In the genomic region with DNA sequence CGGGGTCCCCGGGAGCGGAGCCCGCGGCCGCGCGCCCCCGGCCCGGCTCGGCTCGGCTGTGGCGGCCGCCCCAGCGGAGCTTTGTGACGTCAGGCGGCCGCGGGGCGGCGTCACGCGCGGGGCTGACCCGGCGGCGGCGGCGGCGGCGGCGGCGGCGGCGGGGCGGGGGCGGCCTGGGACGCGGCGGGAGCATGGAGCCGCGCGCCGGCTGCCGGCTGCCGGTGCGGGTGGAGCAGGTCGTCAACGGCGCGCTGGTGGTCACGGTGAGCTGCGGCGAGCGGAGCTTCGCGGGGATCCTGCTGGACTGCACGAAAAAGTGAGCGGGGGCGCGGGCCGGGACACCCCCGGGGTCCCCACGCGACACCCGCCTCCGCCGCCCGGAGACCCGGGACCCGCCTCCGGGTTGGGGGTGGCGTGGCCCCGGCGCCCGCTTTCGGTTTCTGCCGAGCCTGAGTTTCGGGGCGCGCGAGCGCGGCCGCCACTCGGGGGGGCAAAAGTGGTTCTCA, we compare ENCODE assay signal across 8 cellular contexts. TPM values are rescaled to one million over a fixed set of nuclear protein-coding genes. Genes with fewer than 3 reads are reported as not detected.
DNase-seq lines count a peak whose midpoint lies in the region; ATAC-seq, FAIRE-seq and TF ChIP-seq lines count a peak whose summit lies in the region.

A gene (plus strand): TSS at position 165 of the 506 bp plus-strand sequence. CDS start 27 bp downstream, at position 192.

- DNase-seq in T-helper 2 cell = peak; percentile 32 to 60 (median 53)
- DNase-seq in keratinocyte (ENCODE audit: low read depth, low spot score) = no peak
- peak in 3 of 4 experiments; percentile 22 to 31 (median 26) for DNase-seq in stimulated activated CD4-positive, alpha-beta T cell treated with anti-CD3 and anti-CD28 coated beads, Interleukin-1b, Interleukin-23, amount 100 ng/mL, for 24 hours (ENCODE audit: low read depth in 4 of 4, low spot score in 1 of 4)
- DNase-seq in NCI-H2029 (lab: John Stamatoyannopoulos, UW) = no peak
- DNase-seq in 8988T = no peak

- peak within 1 kb of the TSS; percentile 40 to 80 (median 73) for H3K4me3 ChIP-seq in keratinocyte (ENCODE audit: control insufficient read depth in 2 of 3, extremely low read depth in 1 of 3, insufficient read depth in 2 of 3, low read depth in 1 of 3, low read length in 3 of 3)

- no peaks in the 10 kb centered on the region for H3K9me1 ChIP-seq in keratinocyte (ENCODE audit: control insufficient read depth, extremely low read depth, insufficient read depth, low read length)

- H3K27ac Mint-ChIP-seq in brain = peak within 1 kb of the TSS; percentile 86 to 97 (median 95)

- no peak for FAIRE-seq in keratinocyte (lab: Jason Lieb, UNC)

- dilution Hi-C loops in keratinocyte (cut with MboI; ENCODE audit: extremely low pct_ligation_motif_present, low sequenced_read_pairs) = no loop called here

- H3K9ac ChIP-seq in keratinocyte (ENCODE audit: control insufficient read depth, extremely low read depth, insufficient read depth, low read length) = peak within 1 kb of the TSS; percentile 84

- no peaks in the 10 kb centered on the region for H3K36me3 Mint-ChIP-seq in brain

- peak within 1 kb of the TSS; percentile 61 for H3K27ac ChIP-seq in keratinocyte (ENCODE audit: control insufficient read depth, insufficient read depth, low read length)

- H3K9me3 Mint-ChIP-seq in brain = peaks cover 0 to 5% (median 0%) of the 10 kb centered on the region in 5 experiments

- peaks cover 37% of the 10 kb centered on the region for H3K4me1 Mint-ChIP-seq in brain

- H3K36me3 ChIP-seq in keratinocyte (ENCODE audit: control insufficient read depth in 2 of 2, extremely low read depth in 1 of 2, insufficient read depth in 2 of 2, low read length in 2 of 2) = peaks cover 0 to 3% of the 10 kb centered on the region in 2 experiments

- H3K4me1 ChIP-seq in keratinocyte (ENCODE audit: control insufficient read depth, extremely low read depth, insufficient read depth, low read length) = peaks cover 9% of the 10 kb centered on the region

- no peaks in the 10 kb centered on the region for H3K27me3 ChIP-seq in keratinocyte (ENCODE audit: control insufficient read depth, extremely low read depth, insufficient read depth, low read length)

- H3K4me3 Mint-ChIP-seq in brain = peak within 1 kb of the TSS; percentile 89 to 92 (median 90)

- peaks cover 30% of the 10 kb centered on the region for H3K79me2 ChIP-seq in keratinocyte (ENCODE audit: control insufficient read depth, insufficient read depth, low read length)

- H3K9me3 ChIP-seq in keratinocyte (ENCODE audit: control insufficient read depth, low read depth, low read length) = no peaks in the 10 kb centered on the region

- peaks cover 3% of the 10 kb centered on the region for H3K27me3 Mint-ChIP-seq in brain

- H2AFZ ChIP-seq in keratinocyte (ENCODE audit: control insufficient read depth, low read length) = peak within 1 kb of the TSS; percentile 40

- ATAC-seq in GM18861 (IDR thresholded peaks at IDR 0.05; ENCODE audit: unreplicated experiment) (peak; percentile 34), HG02973 (IDR thresholded peaks at IDR 0.05; ENCODE audit: unreplicated experiment) (peak; percentile 29)

- TF ChIP-seq CTCF in brain (conservative IDR thresholded peaks at IDR 0.05) (no peak), keratinocyte (optimal IDR thresholded peaks at IDR 0.05 in 1 of 3, IDR thresholded peaks at IDR 0.05 in 1 of 3, conservative IDR thresholded peaks at IDR 0.05 in 1 of 3; ENCODE audit: extremely low read depth in 1 of 3, insufficient read depth in 2 of 3, low read length in 3 of 3) (no peak)

- H3K4me2 ChIP-seq in keratinocyte (ENCODE audit: control insufficient read depth, extremely low read depth, insufficient read depth, low read depth, low read length) = peak within 1 kb of the TSS; percentile 90

- peaks cover 3% of the 10 kb centered on the region for H4K20me1 ChIP-seq in keratinocyte (ENCODE audit: control insufficient read depth, extremely low read depth, insufficient read depth, low read length)

RNA-seq across cellular contexts. Expression of the gene that starts here (rescaled TPM):
- 16.0 TPM for polyA plus RNA-seq in brain (ENCODE audit: insufficient read depth, low read depth, low replicate concordance)
- 3.1 to 6.5 TPM (median 3.8 TPM) in 3 replicates for polyA plus RNA-seq in keratinocyte
- polyA plus RNA-seq in keratinocyte (2011; ENCODE audit: low read depth) = 4.3 TPM
- polyA plus RNA-seq in keratinocyte (2011; cell fraction: cytosol; rRNA removed) = 2.2 and 5.8 TPM in 2 replicates
- 6.3 and 9.1 TPM in 2 replicates for polyA plus RNA-seq in keratinocyte (2011; cell fraction: nucleus; rRNA removed)
- polyA plus RNA-seq in keratinocyte (2012; ENCODE audit: low replicate concordance) = 8.8 and 10.9 TPM in 2 replicates
- 1.8 to 2.5 TPM (median 2.1 TPM) in 3 replicates for polyA minus RNA-seq in keratinocyte
- 20.3 TPM for polyA minus RNA-seq in keratinocyte (2011; cell fraction: cytosol; rRNA and poly(A)+ RNA removed)
- polyA minus RNA-seq in keratinocyte (2011; cell fraction: nucleus; rRNA and poly(A)+ RNA removed) = 7.9 and 10.7 TPM in 2 replicates

Comparison
In these comparisons a context has a peak if more than half of its experiments do, and no peak if none do; other contexts are left out.
1. DNase-seq: peak in T-helper 2 cell (5 of 5) and stimulated activated CD4-positive, alpha-beta T cell treated with anti-CD3 and anti-CD28 coated beads, Interleukin-1b, Interleukin-23, amount 100 ng/mL, for 24 hours (3 of 4); none in keratinocyte (single experiment), NCI-H2029 (single experiment) and 8988T (single experiment).